ENCODE assay signal across 14 cellular contexts in genomic region chr21:17003221-17003620, GRCh38.
DNase-seq lines count a peak whose midpoint lies in the region; ATAC-seq and TF ChIP-seq lines count a peak whose summit lies in the region.
"Had no signal": no experiment of that assay in that cellular context is flagged by ENCODE, and none has a peak within 500 bp of the region (broad histone marks: within the 10 kb centered on the region; RNA-seq: fewer than 3 reads in every experiment).

No MANE protein-coding gene starts in this region.

- H3K36me3 ChIP-seq in ACC112 (ENCODE audit: insufficient read depth, low read length) (no peaks in the 10 kb centered on the region), brain microvascular endothelial cell (replicated peaks) (no peaks in the 10 kb centered on the region)
- H3K36me3 ChIP-seq: ascending aorta, prostate gland had no signal

- in situ Hi-C loops in brain microvascular endothelial cell (cut with HindIII; ENCODE audit: low pct_ligation_motif_present, low sequenced_read_pairs) = no loop called here

- DNase-seq in HS-5 (ENCODE audit: low read depth) = peak; percentile 20
- peak; percentile 14 for DNase-seq in brain microvascular endothelial cell
- DNase-seq in kidney glomerular epithelial cell (lab: John Stamatoyannopoulos, UW) = peak; percentile 32
- no peak for DNase-seq in NCI-H2171 (lab: John Stamatoyannopoulos, UW)
- DNase-seq in NCI-H1694 treated with DMSO at 0.1 percent for 48 hours (lab: John Stamatoyannopoulos, UW) = no peak
- no peak for DNase-seq in NOMO-1 (lab: John Stamatoyannopoulos, UW; ENCODE audit: unreplicated experiment in 2 of 2)
- DNase-seq: GDM1, NCI-H2081 treated with DMSO at 0.1 percent for 48 hours had no signal

- H3K4me3 ChIP-seq in ACC112 (ENCODE audit: low read depth, low read length) = peak overlapping the region; percentile 73
- H3K4me3 ChIP-seq in brain microvascular endothelial cell (ENCODE audit: low read depth, low read length) = no peak overlapping the region
- H3K4me3 ChIP-seq: prostate gland had no signal

- H3K27ac ChIP-seq in ACC112 (ENCODE audit: low read depth, low read length) (peak overlapping the region; percentile 70), brain microvascular endothelial cell (peak overlapping the region; percentile 66)
- H3K27ac ChIP-seq: ascending aorta, VCaP had no signal

- H3K27me3 ChIP-seq in ACC112 (ENCODE audit: insufficient read depth, low read length) (no peaks in the 10 kb centered on the region), brain microvascular endothelial cell (replicated peaks) (no peaks in the 10 kb centered on the region)
- H3K27me3 ChIP-seq: ascending aorta had no signal

- ATAC-seq in HG02759 (IDR thresholded peaks at IDR 0.05; ENCODE audit: unreplicated experiment) = no peak
- ATAC-seq: left lobe of liver had no signal

- no peaks in the 10 kb centered on the region for H3K79me2 ChIP-seq in ACC112 (ENCODE audit: control insufficient read depth, insufficient read depth, low read length, unreplicated experiment)

- peak overlapping the region; percentile 91 for H2AFZ ChIP-seq in ACC112 (ENCODE audit: low read length, unreplicated experiment)

- H3K4me1 ChIP-seq in ACC112 (ENCODE audit: control insufficient read depth, insufficient read depth, low read length, unreplicated experiment) = peaks cover 15% of the 10 kb centered on the region
- H3K4me1 ChIP-seq: ascending aorta, prostate gland had no signal

- no peak for TF ChIP-seq CTCF in brain microvascular endothelial cell (IDR thresholded peaks at IDR 0.05; ENCODE audit: low read depth, low read length, missing control alignments)

Comparison
In these comparisons a context has a peak if more than half of its experiments do, and no peak if none do; other contexts are left out.
1. DNase-seq: peak in HS-5 (single experiment), brain microvascular endothelial cell (single experiment) and kidney glomerular epithelial cell (single experiment); none in NCI-H2171 (single experiment), NCI-H1694 treated with DMSO at 0.1 percent for 48 hours (single experiment) and NOMO-1 (0 of 2).